ENCODE assay signal across 1 cellular context in genomic region chr4:40478215-40478614, GRCh38.
TF ChIP-seq lines count a peak whose summit lies in the region.

No MANE protein-coding gene starts in this region.

TF ChIP-seq in GM23338, 12 proteins besides CTCF, POLR2A, EP300 and RAD21 (continued from another document):
- TF ChIP-seq NANOG (IDR thresholded peaks at IDR 0.05; ENCODE audit: borderline replicate concordance) (no peak), ETS1 (IDR thresholded peaks at IDR 0.05) (no peak)
